Comparison of ENCODE assay signal across 28 cellular contexts in genomic region chr9:137498720-137499150, GRCh38. TPM values are rescaled to one million over a fixed set of nuclear protein-coding genes. Genes with fewer than 3 reads are reported as not detected.
"Had no signal": no experiment of that assay in that cellular context is flagged by ENCODE, and none has a peak within 500 bp of the region (broad histone marks: within the 10 kb centered on the region; RNA-seq: fewer than 3 reads in every experiment).

No MANE protein-coding gene starts in this region.

- H3K9ac ChIP-seq: KMS-11 had no signal

- H3K4me2 ChIP-seq: KMS-11 had no signal

- H3K27ac Mint-ChIP-seq: activated B cell treated with CpG ODN at 0.5 μM for 24 hours; activated CD4-positive, alpha-beta memory T cell treated with anti-CD3 and anti-CD28 coated beads for 36 hours; activated CD4-positive, alpha-beta T cell treated with anti-CD3 and anti-CD28 coated beads, Interleukin-2, amount 10 ng/mL, durations not matched to agents 24 days and 14 days; activated naive CD4-positive, alpha-beta T cell treated with anti-CD3 and anti-CD28 coated beads, Interleukin-2, amount 10 ng/mL, durations not matched to agents 7 days and 5 days; activated naive CD8-positive, alpha-beta T cell treated with anti-CD3 and anti-CD28 coated beads for 36 hours; activated T-cell treated with anti-CD3 and anti-CD28 coated beads, Interleukin-2, amount 50 U/mL, for 72 hours; activated T-helper 2 cell treated with anti-CD3 and anti-CD28 coated beads, Interferon-gamma antibody, Interleukin-2, Interleukin-4, amounts not matched to agents 10 μg/mL and 5 μg/mL and 100 μg/mL, durations not matched to agents 14 hours and 24 hours and 36 hours had no signal

- DNase-seq: activated B cell treated with CpG ODN at 0.5 μM for 24 hours; activated CD4-positive, alpha-beta memory T cell treated with anti-CD3 and anti-CD28 coated beads for 36 hours; activated CD4-positive, alpha-beta T cell treated with anti-CD3 and anti-CD28 coated beads for 1 hour; activated CD4-positive, alpha-beta T cell treated with anti-CD3 and anti-CD28 coated beads, Interleukin-2, amount 10 ng/mL, durations not matched to agents 24 days and 14 days; activated CD8-positive, alpha-beta memory T cell treated with anti-CD3 and anti-CD28 coated beads, Interleukin-2, amount 50 U/mL, for 4 hours; activated gamma-delta T cell treated with Interleukin-2 at 50 U/mL for 16 hours; activated naive CD4-positive, alpha-beta T cell treated with anti-CD3 and anti-CD28 coated beads, Interleukin-2, amount 10 ng/mL, durations not matched to agents 7 days and 5 days; activated naive CD8-positive, alpha-beta T cell treated with anti-CD3 and anti-CD28 coated beads for 36 hours; activated T-cell treated with anti-CD3 and anti-CD28 coated beads, Interleukin-2, amount 50 U/mL, for 72 hours; MV-4-11; NCI-H1092 treated with DMSO at 0.1 percent for 48 hours; NCI-H1417 treated with DMSO at 0.1 percent for 48 hours; NCI-H1694; NCI-H2029; NCI-H345; NCI-H510A treated with DMSO at 0.1 percent for 48 hours; NCI-H69; NK-92 treated with Interleukin-12 subunit alpha and Interleukin-12 subunit beta, amount 100 ng/mL, for 24 hours; OCI-M1; RPMI8226; SW 1271; T-helper 9 cell had no signal

- H3K27me3 Mint-ChIP-seq: activated B cell treated with CpG ODN at 0.5 μM for 24 hours; activated CD4-positive, alpha-beta memory T cell treated with anti-CD3 and anti-CD28 coated beads for 36 hours; activated CD4-positive, alpha-beta T cell treated with anti-CD3 and anti-CD28 coated beads, Interleukin-2, amount 10 ng/mL, durations not matched to agents 24 days and 14 days; activated naive CD8-positive, alpha-beta T cell treated with anti-CD3 and anti-CD28 coated beads for 36 hours had no signal

- H3K4me3 Mint-ChIP-seq: activated B cell treated with CpG ODN at 0.5 μM for 24 hours; activated CD4-positive, alpha-beta memory T cell treated with anti-CD3 and anti-CD28 coated beads for 36 hours; activated CD4-positive, alpha-beta T cell treated with anti-CD3 and anti-CD28 coated beads, Interleukin-2, amount 10 ng/mL, durations not matched to agents 24 days and 14 days; activated naive CD4-positive, alpha-beta T cell treated with anti-CD3 and anti-CD28 coated beads, Interleukin-2, amount 10 ng/mL, durations not matched to agents 7 days and 5 days; activated naive CD8-positive, alpha-beta T cell treated with anti-CD3 and anti-CD28 coated beads for 36 hours; activated T-cell treated with anti-CD3 and anti-CD28 coated beads, Interleukin-2, amount 50 U/mL, for 72 hours had no signal

- H3K4me3 ChIP-seq: SK-N-MC had no signal

- H3K27ac ChIP-seq: KMS-11, SK-N-MC had no signal

- H3K4me1 Mint-ChIP-seq: activated naive CD8-positive, alpha-beta T cell treated with anti-CD3 and anti-CD28 coated beads for 36 hours had no signal

- H3K9me3 Mint-ChIP-seq: activated B cell treated with CpG ODN at 0.5 μM for 24 hours; activated CD4-positive, alpha-beta T cell treated with anti-CD3 and anti-CD28 coated beads, Interleukin-2, amount 10 ng/mL, durations not matched to agents 24 days and 14 days; activated T-cell treated with anti-CD3 and anti-CD28 coated beads, Interleukin-2, amount 50 U/mL, for 72 hours had no signal

RNA-seq across cellular contexts. Expression of gene ENTPD8, which starts 57.6 kb away (rescaled TPM):
- total RNA-seq: activated B cell treated with CpG ODN at 0.5 μM for 24 hours; activated CD4-positive, alpha-beta memory T cell treated with anti-CD3 and anti-CD28 coated beads for 36 hours; activated CD4-positive, alpha-beta T cell treated with anti-CD3 and anti-CD28 coated beads, Interleukin-2, amount 10 ng/mL, durations not matched to agents 24 days and 14 days; activated naive CD8-positive, alpha-beta T cell treated with anti-CD3 and anti-CD28 coated beads for 36 hours; activated T-cell treated with anti-CD3 and anti-CD28 coated beads, Interleukin-2, amount 50 U/mL, for 72 hours; activated T-helper 2 cell treated with anti-CD3 and anti-CD28 coated beads, Interferon-gamma antibody, Interleukin-2, Interleukin-4, amounts not matched to agents 10 μg/mL and 5 μg/mL and 100 μg/mL, durations not matched to agents 14 hours and 24 hours and 36 hours; cardiac septum; MCF 10A; Right ventricle myocardium inferior had no signal
